In the genomic region with DNA sequence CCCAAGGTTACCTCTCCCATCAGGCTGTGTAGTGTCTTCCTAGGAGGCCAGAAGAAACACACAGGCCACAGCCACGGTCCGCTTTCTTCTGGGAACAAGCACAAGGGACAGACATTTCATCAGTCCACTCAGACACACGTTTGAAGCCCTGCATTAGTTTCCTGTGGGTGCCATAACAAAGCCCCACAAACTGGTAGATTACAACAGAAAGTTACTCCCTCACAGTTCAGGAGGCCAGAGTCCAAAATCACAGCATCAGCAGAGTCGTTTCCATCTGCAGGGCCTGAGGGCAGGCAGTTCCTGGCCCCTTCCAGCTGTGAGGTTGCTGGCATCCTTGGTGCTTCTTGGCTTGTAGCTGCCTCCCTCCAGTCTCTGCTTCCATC, we compare ENCODE assay signal across 15 cellular contexts. TPM values are rescaled to one million over a fixed set of nuclear protein-coding genes. Genes with fewer than 3 reads are reported as not detected.
DNase-seq lines count a peak whose midpoint lies in the region; ATAC-seq and TF ChIP-seq lines count a peak whose summit lies in the region.
"Had no signal": no experiment of that assay in that cellular context is flagged by ENCODE, and none has a peak within 500 bp of the region (broad histone marks: within the 10 kb centered on the region; RNA-seq: fewer than 3 reads in every experiment).

No MANE protein-coding gene starts in this region.

- H3K9me3 Mint-ChIP-seq in activated naive CD8-positive, alpha-beta T cell treated with anti-CD3 and anti-CD28 coated beads, Interleukin-2, amount 10 ng/mL, durations not matched to agents 7 days and 5 days = peaks cover 13% of the 10 kb centered on the region
- peaks cover 10% of the 10 kb centered on the region for H3K9me3 Mint-ChIP-seq in activated naive CD8-positive, alpha-beta T cell treated with anti-CD3 and anti-CD28 coated beads, Interleukin-2, amount 50 U/mL, for 24 hours

- H4K20me1 ChIP-seq in PC-9 (ENCODE audit: insufficient read depth) = peaks cover 4% of the 10 kb centered on the region; the same call in 1 of the 2 replicates

- H2AFZ ChIP-seq in PC-9 = no peak overlapping the region

- H3K4me1 ChIP-seq in spleen (no peaks in the 10 kb centered on the region), PC-9 (replicated peaks; ENCODE audit: insufficient read depth) (no peaks in the 10 kb centered on the region)

- H3K4me3 ChIP-seq in spleen (no peak overlapping the region), PC-9 (no peak overlapping the region)
- H3K4me3 ChIP-seq: cardiac muscle cell, skin epidermis had no signal

- no TSS peak for BruUV-seq in PC-9 (replicated peaks; lab: Mats Ljungman, UMichigan)

- no peak overlapping the region for H3K27ac ChIP-seq in spleen
- H3K27ac ChIP-seq in PC-9 = no peak overlapping the region
- H3K27ac ChIP-seq: cardiac muscle cell, skin epidermis had no signal

- POLR2A ChIA-PET in activated naive CD8-positive, alpha-beta T cell treated with anti-CD3 and anti-CD28 coated beads, Interleukin-2, amount 10 ng/mL, durations not matched to agents 7 days and 5 days (lab: Charles Lee) = interaction anchor here (1.0 kb wide), 1 partner anchor 45 kb away, joined by 3 read pairs; no protein-coding TSS in a partner anchor
- POLR2A ChIA-PET in PC-9 (lab: Charles Lee; ENCODE audit: unreplicated experiment) = no interaction called here

- peaks cover 35% of the 10 kb centered on the region for H3F3A ChIP-seq in PC-9 (ENCODE audit: insufficient read depth, low read depth)

- peaks cover 10% of the 10 kb centered on the region for H3K4me1 Mint-ChIP-seq in activated naive CD8-positive, alpha-beta T cell treated with anti-CD3 and anti-CD28 coated beads, Interleukin-2, amount 10 ng/mL, durations not matched to agents 7 days and 5 days
- peaks cover 10% of the 10 kb centered on the region for H3K4me1 Mint-ChIP-seq in activated naive CD8-positive, alpha-beta T cell treated with anti-CD3 and anti-CD28 coated beads, Interleukin-2, amount 50 U/mL, for 24 hours
- H3K4me1 Mint-ChIP-seq: naive B cell had no signal

- H3K79me2 ChIP-seq in PC-9 (ENCODE audit: low read depth) = no peaks in the 10 kb centered on the region

- intact Hi-C loops in spleen (cut with DNase I; ENCODE audit: low total_unique reads) = no loop called here
- intact Hi-C loops in PC-9 (cut with micrococcal nuclease; ENCODE audit: unreplicated experiment) = no loop called here

- CTCF ChIA-PET in PC-9 (lab: Charles Lee) = interaction anchor here (1.0 kb wide), 1 partner anchor 435 kb away, joined by 3 read pairs; no protein-coding TSS in a partner anchor

- 45 to 62% (median 57%) methylated on average over 4 of the region's 4 CpGs for WGBS in spleen, 5 donors

- H3K36me3 ChIP-seq in spleen (no peaks in the 10 kb centered on the region), PC-9 (ENCODE audit: low read depth) (peaks cover 36% of the 10 kb centered on the region)
- H3K36me3 ChIP-seq: cardiac muscle cell had no signal

- H3K9me2 ChIP-seq in PC-9 (ENCODE audit: insufficient read depth) = no peaks in the 10 kb centered on the region

- no peak overlapping the region for H3K4me2 ChIP-seq in PC-9

- peak overlapping the region; percentile 69 for H3K27ac Mint-ChIP-seq in activated naive CD8-positive, alpha-beta T cell treated with anti-CD3 and anti-CD28 coated beads, Interleukin-2, amount 10 ng/mL, durations not matched to agents 7 days and 5 days
- no peak overlapping the region for H3K27ac Mint-ChIP-seq in activated naive CD8-positive, alpha-beta T cell treated with anti-CD3 and anti-CD28 coated beads, Interleukin-2, amount 50 U/mL, for 24 hours
- H3K27ac Mint-ChIP-seq: naive B cell had no signal

- TF ChIP-seq POLR2A in spleen (IDR thresholded peaks at IDR 0.05) = no peak

- no peak for TF ChIP-seq CTCF in spleen (IDR thresholded peaks at IDR 0.05 in 8 of 11, conservative IDR thresholded peaks at IDR 0.05 in 3 of 11)
- TF ChIP-seq CTCF in PC-9 (conservative IDR thresholded peaks at IDR 0.05) = no peak
- TF ChIP-seq CTCF in omental fat pad (IDR thresholded peaks at IDR 0.05) = no peak

- H3K27me3 ChIP-seq in spleen (replicated peaks in 1 of 7) (peaks cover 0 to 40% (median 0%) of the 10 kb centered on the region in 7 donors), PC-9 (ENCODE audit: insufficient read depth, low read depth) (no peaks in the 10 kb centered on the region)
- H3K27me3 ChIP-seq: cardiac muscle cell had no signal

- no peak for DNase-seq in activated naive CD8-positive, alpha-beta T cell treated with anti-CD3 and anti-CD28 coated beads, Interleukin-2, amount 10 ng/mL, durations not matched to agents 7 days and 5 days
- DNase-seq in activated naive CD8-positive, alpha-beta T cell treated with anti-CD3 and anti-CD28 coated beads, Interleukin-2, amount 50 U/mL, for 24 hours = no peak
- DNase-seq in spleen (peak; percentile 30), NCI-H146 treated with DMSO at 0.1 percent for 48 hours (lab: John Stamatoyannopoulos, UW; ENCODE audit: unreplicated experiment) (no peak), PC-9 (no peak), omental fat pad (ENCODE audit: low spot score) (no peak)
- DNase-seq: GDM1, naive B cell, NCI-H187 treated with DMSO at 0.1 percent for 48 hours had no signal

- H3K4me3 Mint-ChIP-seq in activated naive CD8-positive, alpha-beta T cell treated with anti-CD3 and anti-CD28 coated beads, Interleukin-2, amount 10 ng/mL, durations not matched to agents 7 days and 5 days = peak overlapping the region; percentile 8
- no peak overlapping the region for H3K4me3 Mint-ChIP-seq in activated naive CD8-positive, alpha-beta T cell treated with anti-CD3 and anti-CD28 coated beads, Interleukin-2, amount 50 U/mL, for 24 hours
- H3K4me3 Mint-ChIP-seq: naive B cell had no signal

- H3K27me3 Mint-ChIP-seq in activated naive CD8-positive, alpha-beta T cell treated with anti-CD3 and anti-CD28 coated beads, Interleukin-2, amount 10 ng/mL, durations not matched to agents 7 days and 5 days = peaks cover 9% of the 10 kb centered on the region
- peaks cover 15% of the 10 kb centered on the region for H3K27me3 Mint-ChIP-seq in activated naive CD8-positive, alpha-beta T cell treated with anti-CD3 and anti-CD28 coated beads, Interleukin-2, amount 50 U/mL, for 24 hours

- H3K9me3 ChIP-seq in spleen (peaks cover 0 to 33% (median 20%) of the 10 kb centered on the region in 8 donors), PC-9 (ENCODE audit: insufficient read depth, low read depth) (peaks cover 10% of the 10 kb centered on the region; the same call in 1 of the 2 replicates)

- no peak for ATAC-seq in activated naive CD8-positive, alpha-beta T cell treated with anti-CD3 and anti-CD28 coated beads, Interleukin-2, amount 10 ng/mL, durations not matched to agents 7 days and 5 days (ENCODE audit: low read depth)
- no peak for ATAC-seq in activated naive CD8-positive, alpha-beta T cell treated with anti-CD3 and anti-CD28 coated beads, Interleukin-2, amount 50 U/mL, for 24 hours
- peak; percentile 30 for ATAC-seq in GM21825 (IDR thresholded peaks at IDR 0.05; ENCODE audit: unreplicated experiment)
- ATAC-seq in HG03439 (IDR thresholded peaks at IDR 0.05; ENCODE audit: unreplicated experiment) = peak; percentile 23
- no peak for ATAC-seq in omental fat pad (ENCODE audit: low FRiP score)
- ATAC-seq: esophagus mucosa had no signal

- peaks cover 2% of the 10 kb centered on the region for H3K36me3 Mint-ChIP-seq in activated naive CD8-positive, alpha-beta T cell treated with anti-CD3 and anti-CD28 coated beads, Interleukin-2, amount 10 ng/mL, durations not matched to agents 7 days and 5 days
- no peaks in the 10 kb centered on the region for H3K36me3 Mint-ChIP-seq in activated naive CD8-positive, alpha-beta T cell treated with anti-CD3 and anti-CD28 coated beads, Interleukin-2, amount 50 U/mL, for 24 hours (ENCODE audit: low read depth)

RNA-seq across cellular contexts. Expression of a gene that starts 8.8 kb away (rescaled TPM):
- total RNA-seq in activated naive CD8-positive, alpha-beta T cell treated with anti-CD3 and anti-CD28 coated beads, Interleukin-2, amount 10 ng/mL, durations not matched to agents 7 days and 5 days = not detected
- total RNA-seq in spleen (not detected), PC-9 (2021) (not detected in 2 replicates), omental fat pad (not detected)
- polyA plus RNA-seq in spleen = not detected
- total RNA-seq: cardiac muscle cell; esophagus mucosa; T-helper 2 cell treated with Interferon-gamma antibody and Interleukin-4, amounts not matched to agents 100 ng/mL and 5 ng/mL, for 36 hours had no signal
- polyA plus RNA-seq: cardiac muscle cell had no signal

RNA-seq across cellular contexts. Expression of a gene that starts 32.9 kb away (rescaled TPM):
- total RNA-seq in activated naive CD8-positive, alpha-beta T cell treated with anti-CD3 and anti-CD28 coated beads, Interleukin-2, amount 10 ng/mL, durations not matched to agents 7 days and 5 days = not detected
- total RNA-seq in spleen (1 to 10 TPM in 3 of 7 donors, under 1 TPM in 1, not detected in 3; 0.46 to 2.2 (median 1.3) TPM), PC-9 (2021) (86.3 and 88.1 TPM in 2 replicates), omental fat pad (1 to 10 TPM in 2 of 4 donors, under 1 TPM in 1, not detected in 1; 0.84 to 8.6 (median 3.5) TPM)
- polyA plus RNA-seq in spleen = under 1 TPM; 0.24 to 0.67 (median 0.57) TPM
- total RNA-seq: T-helper 2 cell treated with Interferon-gamma antibody and Interleukin-4, amounts not matched to agents 100 ng/mL and 5 ng/mL, for 36 hours had no signal

Comparison
In these comparisons a context has a peak if more than half of its experiments do, and no peak if none do; other contexts are left out.
1. ATAC-seq: peak in GM21825 (single experiment) and HG03439 (single experiment); none in activated naive CD8-positive, alpha-beta T cell treated with anti-CD3 and anti-CD28 coated beads, Interleukin-2, amount 10 ng/mL, durations not matched to agents 7 days and 5 days (single experiment), activated naive CD8-positive, alpha-beta T cell treated with anti-CD3 and anti-CD28 coated beads, Interleukin-2, amount 50 U/mL, for 24 hours (single experiment) and omental fat pad (single experiment).